8 cellular contexts compared by ENCODE assay signal in the genomic region with DNA sequence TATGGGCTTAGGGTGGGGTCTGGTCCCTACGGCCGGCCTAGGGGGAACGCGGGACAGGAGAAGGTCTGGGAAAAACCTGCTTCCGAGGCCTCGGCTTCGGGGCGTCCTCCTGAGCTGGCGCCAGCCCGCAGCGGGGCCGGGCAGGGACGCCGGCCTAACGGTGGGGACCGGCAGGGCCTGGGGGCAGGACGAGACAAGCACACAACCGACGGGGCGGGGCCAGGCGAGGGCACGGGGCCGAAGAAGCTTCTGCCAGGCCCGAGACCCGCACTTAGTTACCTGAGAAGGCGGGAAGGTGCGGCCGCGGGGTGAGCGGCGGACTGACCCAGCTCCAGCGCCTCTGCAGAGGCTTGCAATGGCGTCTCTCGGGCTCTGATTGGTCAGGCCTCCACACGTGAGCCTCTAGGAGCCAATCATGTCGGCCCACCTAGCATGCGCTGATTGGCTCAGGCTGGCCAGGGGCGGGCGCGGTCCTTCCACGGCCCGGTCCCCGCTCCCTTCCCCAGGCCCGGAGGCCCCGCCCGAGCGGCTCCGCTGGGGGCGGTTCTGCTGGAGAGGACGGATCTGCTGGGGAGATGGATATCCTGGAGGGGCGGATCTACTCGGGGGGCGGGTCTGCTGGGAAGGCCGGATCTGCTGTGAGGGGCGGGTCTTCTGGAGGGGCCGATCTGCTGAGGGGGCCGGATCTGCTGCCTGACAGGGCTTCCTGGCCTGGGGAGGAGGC. TPM values are rescaled to one million over a fixed set of nuclear protein-coding genes. Genes with fewer than 3 reads are reported as not detected.
A peak's percentile ranks its signal among the peaks of the same experiment; 100 is the strongest.
DNase-seq lines count a peak whose midpoint lies in the region; ATAC-seq, FAIRE-seq and TF ChIP-seq lines count a peak whose summit lies in the region.

No MANE protein-coding gene starts in this region.

- H3K27me3 Mint-ChIP-seq in activated CD4-positive, alpha-beta T cell treated with anti-CD3 and anti-CD28 coated beads for 36 hours: peaks cover 15% of the 10 kb centered on the region

- peaks cover 50% of the 10 kb centered on the region for H3K4me1 Mint-ChIP-seq in activated CD4-positive, alpha-beta T cell treated with anti-CD3 and anti-CD28 coated beads for 36 hours

- TF ChIP-seq CTCF in BE2C (IDR thresholded peaks at IDR 0.05; ENCODE audit: low read depth, low read length) (no peak), choroid plexus epithelial cell (conservative IDR thresholded peaks at IDR 0.05; ENCODE audit: low read depth, low read length) (no peak), kidney (IDR thresholded peaks at IDR 0.05; ENCODE audit: borderline replicate concordance, extremely low read depth, insufficient read depth) (no peak)

- H3K36me3 ChIP-seq in BE2C (peaks cover 53% of the 10 kb centered on the region), kidney (ENCODE audit: control insufficient read depth in 1 of 2, insufficient read depth in 2 of 2, low read length in 2 of 2) (peaks cover 0 to 14% of the 10 kb centered on the region in 2 donors)

- peak; percentile 99 for FAIRE-seq in GM19239 (lab: Jason Lieb, UNC)
- FAIRE-seq in kidney (lab: Jason Lieb, UNC): peak; percentile 98

- peak; percentile 94 for ATAC-seq in HG03442 (IDR thresholded peaks at IDR 0.05; ENCODE audit: unreplicated experiment)
- peak; percentile 96 for ATAC-seq in activated CD4-positive, alpha-beta T cell treated with anti-CD3 and anti-CD28 coated beads for 36 hours

- peak overlapping the region; percentile 75 to 93 for H3K27ac ChIP-seq in kidney (ENCODE audit: low read depth in 2 of 2, low read length in 2 of 2)

- H3K9me3 Mint-ChIP-seq in activated CD4-positive, alpha-beta T cell treated with anti-CD3 and anti-CD28 coated beads for 36 hours (ENCODE audit: low read depth): no peaks in the 10 kb centered on the region

- peak; percentile 99 for DNase-seq in BE2C
- peak; percentile 96 for DNase-seq in GM19239 (ENCODE audit: insufficient read length, low spot score)
- DNase-seq in NCI-H510A treated with DMSO at 0.1 percent for 48 hours (lab: John Stamatoyannopoulos, UW): peak; percentile 96
- peak; percentile 99 for DNase-seq in activated CD4-positive, alpha-beta T cell treated with anti-CD3 and anti-CD28 coated beads for 36 hours
- DNase-seq in choroid plexus epithelial cell (ENCODE audit: low read depth): peak; percentile 99
- DNase-seq in kidney: peak; percentile 100
- peak; percentile 99 for DNase-seq in stimulated activated CD4-positive, alpha-beta T cell treated with anti-CD3 and anti-CD28 coated beads, Interleukin-15, amount 100 ng/mL, for 1 hour (ENCODE audit: low read depth in 1 of 2, low spot score in 1 of 2)

- H3K9me3 ChIP-seq in BE2C (no peaks in the 10 kb centered on the region), kidney (ENCODE audit: control insufficient read depth in 1 of 2, low read length in 2 of 2) (no peaks in the 10 kb centered on the region)

- H3K4me3 ChIP-seq in BE2C (ENCODE audit: low read depth, low read length) (peak overlapping the region; percentile 98), choroid plexus epithelial cell (ENCODE audit: low read depth, low read length) (peak overlapping the region; percentile 97), kidney (ENCODE audit: low read length in 2 of 2) (peak overlapping the region; percentile 83 to 90)

- H3K4me1 ChIP-seq in BE2C (no peaks in the 10 kb centered on the region; the same call in 1 of the 2 replicates), kidney (ENCODE audit: control insufficient read depth in 1 of 2, insufficient read depth in 1 of 2, low read depth in 1 of 2, low read length in 2 of 2) (peaks cover 5 to 28% of the 10 kb centered on the region in 2 donors)

- POLR2A ChIA-PET in activated CD4-positive, alpha-beta T cell treated with anti-CD3 and anti-CD28 coated beads for 36 hours (lab: Charles Lee): interaction anchor here (0.5 to 1.0 kb wide), 4 partner anchors 58 to 564 kb away, joined by 3 to 4 read pairs (median 4); partner anchors contain the start of genes GAK and TMEM175

- peak overlapping the region; percentile 93 for H3K27ac Mint-ChIP-seq in activated CD4-positive, alpha-beta T cell treated with anti-CD3 and anti-CD28 coated beads for 36 hours

- CTCF ChIA-PET in activated CD4-positive, alpha-beta T cell treated with anti-CD3 and anti-CD28 coated beads for 36 hours (lab: Charles Lee): interaction anchor here (0.6 to 1.5 kb wide), 5 partner anchors 13 to 532 kb away, joined by 3 to 5 read pairs (median 3); no protein-coding TSS in a partner anchor

- H3K9ac ChIP-seq in kidney (ENCODE audit: low read length in 2 of 2): peak overlapping the region; percentile 52 to 89

- intact Hi-C loops in activated CD4-positive, alpha-beta T cell treated with anti-CD3 and anti-CD28 coated beads for 36 hours (cut with DNase I, micrococcal nuclease): loop anchor here (1.0 to 10.0 kb wide), 19 partner anchors 43 to 941 kb away; partner anchors contain the start of genes ATP5ME (in 2 of the 2), GAK (in 2 of the 2), MYL5 (in 2 of the 2) and TMEM175 (in 2 of the 2)
- intact Hi-C loops in kidney (cut with DNase I): no loop called here

- H3K4me3 Mint-ChIP-seq in activated CD4-positive, alpha-beta T cell treated with anti-CD3 and anti-CD28 coated beads for 36 hours: peak overlapping the region; percentile 82

- H3K27me3 ChIP-seq in BE2C: no peaks in the 10 kb centered on the region

- peaks cover 37% of the 10 kb centered on the region for H3K36me3 Mint-ChIP-seq in activated CD4-positive, alpha-beta T cell treated with anti-CD3 and anti-CD28 coated beads for 36 hours (ENCODE audit: low read depth)

RNA-seq across cellular contexts. Expression of gene CPLX1, which starts 44.3 kb away (rescaled TPM):
- 71.1 TPM for polyA plus RNA-seq in BE2C (2012; ENCODE audit: insufficient read depth, insufficient read length, low read depth)
- under 1 TPM; 0.28 to 0.50 TPM for total RNA-seq in activated CD4-positive, alpha-beta T cell treated with anti-CD3 and anti-CD28 coated beads for 36 hours
- 10.2 TPM for total RNA-seq in kidney
- polyA plus RNA-seq in kidney (ENCODE audit: insufficient read depth, low read depth, low replicate concordance): 3.9 TPM

Comparison
In these comparisons a context has a peak if more than half of its experiments do, and no peak if none do; other contexts are left out.
1. Peak in every context shown above with its lines: DNase-seq, ATAC-seq, H3K4me3 ChIP-seq and H3K27ac ChIP-seq.